ENCODE assay signal across 14 cellular contexts in genomic region chr11:115676206-115676605, GRCh38.
DNase-seq lines count a peak whose midpoint lies in the region; TF ChIP-seq lines count a peak whose summit lies in the region.
"Had no signal": no experiment of that assay in that cellular context is flagged by ENCODE, and none has a peak within 500 bp of the region (broad histone marks: within the 10 kb centered on the region; RNA-seq: fewer than 3 reads in every experiment).

No MANE protein-coding gene starts in this region.

- H3K27ac ChIP-seq in mesendoderm (ENCODE audit: low read depth, low read length) (no peak overlapping the region), colonic mucosa (no peak overlapping the region)
- H3K27ac ChIP-seq: PC-9, skin epidermis, upper lobe of left lung, VCaP had no signal

- H3K4me2 ChIP-seq in mesendoderm (ENCODE audit: low read length): no peak overlapping the region
- H3K4me2 ChIP-seq: PC-9 had no signal

- H3K4me1 ChIP-seq in mesendoderm (ENCODE audit: control insufficient read depth, low read depth, low read length): peaks cover 7% of the 10 kb centered on the region
- H3K4me1 ChIP-seq in colonic mucosa: no peaks in the 10 kb centered on the region

- H3K56ac ChIP-seq in mesendoderm (ENCODE audit: low read length): peak overlapping the region; percentile 20

- DNase-seq in DMS79 (lab: John Stamatoyannopoulos, UW) (peak; percentile 74), NCI-H1092 treated with DMSO at 0.1 percent for 48 hours (lab: John Stamatoyannopoulos, UW) (peak; percentile 62), NCI-H774 (lab: John Stamatoyannopoulos, UW) (peak; percentile 26), mesendoderm (peak; percentile 58), colonic mucosa (no peak), kidney glomerular epithelial cell (lab: John Stamatoyannopoulos, UW) (no peak), amniotic stem cell (lab: John Stamatoyannopoulos, UW) (no peak)
- DNase-seq in effector CD4-positive, alpha-beta T cell: no peak
- DNase-seq: immature natural killer cell, Karpas-422, PC-9, upper lobe of left lung had no signal

- no peak overlapping the region for H2BK15ac ChIP-seq in mesendoderm (replicated peaks; ENCODE audit: low read depth)

- H3K4me3 ChIP-seq in mesendoderm (ENCODE audit: low read length): no peak overlapping the region
- no peak overlapping the region for H3K4me3 ChIP-seq in colonic mucosa
- H3K4me3 ChIP-seq: PC-9, skin epidermis, upper lobe of left lung had no signal

- H3K9ac ChIP-seq in mesendoderm (ENCODE audit: low read length) (no peak overlapping the region), colonic mucosa (ENCODE audit: low read depth in 2 of 2, low read length in 2 of 2) (no peak overlapping the region)

- no CpG with 5 or more reads among the region's 4 CpGs for WGBS in mesendoderm (ENCODE audit: extremely low coverage, insufficient coverage, low lambda C conversion rate)

- H3K9me3 ChIP-seq in colonic mucosa: no peaks in the 10 kb centered on the region
- H3K9me3 ChIP-seq: upper lobe of left lung had no signal

- no peaks in the 10 kb centered on the region for H3K79me2 ChIP-seq in mesendoderm (ENCODE audit: control insufficient read depth, insufficient read depth, low read length)

- H2BK120ac ChIP-seq in mesendoderm (ENCODE audit: low read depth, low read length): no peak overlapping the region

- no peaks in the 10 kb centered on the region for H3K27me3 ChIP-seq in mesendoderm (ENCODE audit: insufficient read depth, low read length, poor library complexity)
- no peaks in the 10 kb centered on the region for H3K27me3 ChIP-seq in colonic mucosa
- H3K27me3 ChIP-seq: upper lobe of left lung had no signal

- TF ChIP-seq CTCF in colonic mucosa (IDR thresholded peaks at IDR 0.05): no peak

- H2BK5ac ChIP-seq in mesendoderm (ENCODE audit: low read length): no peak overlapping the region

- no peak overlapping the region for H3K4ac ChIP-seq in mesendoderm (ENCODE audit: low read depth, low read length)

- no peak overlapping the region for H4K5ac ChIP-seq in mesendoderm (ENCODE audit: low read length)

- H3K36me3 ChIP-seq in mesendoderm (ENCODE audit: control insufficient read depth, insufficient read depth, low read length): no peaks in the 10 kb centered on the region
- H3K36me3 ChIP-seq in colonic mucosa: no peaks in the 10 kb centered on the region
- H3K36me3 ChIP-seq: upper lobe of left lung had no signal

- intact Hi-C loops in colonic mucosa (cut with DNase I): loop anchor here (10.0 kb wide), 1 partner anchor 901 kb away; no protein-coding TSS in a partner anchor

- no peak overlapping the region for H4K8ac ChIP-seq in mesendoderm (ENCODE audit: low read depth, low read length)

- no peak overlapping the region for H2AK5ac ChIP-seq in mesendoderm (ENCODE audit: low read length)

- no peak overlapping the region for H3K23ac ChIP-seq in mesendoderm (ENCODE audit: low read length)

- H3K18ac ChIP-seq in mesendoderm (ENCODE audit: low read length): no peak overlapping the region

- no peaks in the 10 kb centered on the region for H3K79me1 ChIP-seq in mesendoderm (ENCODE audit: low read length)

Comparison
In these comparisons a context has a peak if more than half of its experiments do, and no peak if none do; other contexts are left out.
1. DNase-seq: peak in DMS79 (single experiment), NCI-H1092 treated with DMSO at 0.1 percent for 48 hours (single experiment), NCI-H774 (single experiment) and mesendoderm (single experiment); none in effector CD4-positive, alpha-beta T cell (single experiment), colonic mucosa (single experiment), kidney glomerular epithelial cell (single experiment) and amniotic stem cell (single experiment).